Comparison of ENCODE assay signal across 12 cellular contexts in genomic region chr4:176309046-176309445, GRCh38. TPM values are rescaled to one million over a fixed set of nuclear protein-coding genes. Genes with fewer than 3 reads are reported as not detected.
A peak's percentile ranks its signal among the peaks of the same experiment; 100 is the strongest.
DNase-seq lines count a peak whose midpoint lies in the region; ATAC-seq, FAIRE-seq and TF ChIP-seq lines count a peak whose summit lies in the region.
"Had no signal": no experiment of that assay in that cellular context is flagged by ENCODE, and none has a peak within 500 bp of the region (broad histone marks: within the 10 kb centered on the region; RNA-seq: fewer than 3 reads in every experiment).

No MANE protein-coding gene starts in this region.

- no peak for TF ChIP-seq CTCF in GM13976 (IDR thresholded peaks at IDR 0.05; ENCODE audit: borderline replicate concordance, control extremely low read depth, extremely low read depth, insufficient read depth, missing control alignments)
- TF ChIP-seq CTCF in GM23338 (conservative IDR thresholded peaks at IDR 0.05; ENCODE audit: low read depth in 2 of 2), result no peak

- DNase-seq in GM13976 (ENCODE audit: low spot score) (peak; percentile 50), GM23338 (ENCODE audit: low spot score) (no peak), RCC 7860 (ENCODE audit: low spot score) (no peak), DMS114 treated with DMSO at 0.1 percent for 48 hours (lab: John Stamatoyannopoulos, UW; ENCODE audit: unreplicated experiment) (no peak)
- no peak for DNase-seq in stimulated activated CD4-positive, alpha-beta T cell treated with anti-CD3 and anti-CD28 coated beads, Interleukin-15, amount 100 ng/mL, for 24 hours
- DNase-seq: central memory CD4-positive, alpha-beta T cell; Kasumi-1; T-helper 1 cell had no signal

- no peaks in the 10 kb centered on the region for H3K79me2 ChIP-seq in GM23338 (replicated peaks; ENCODE audit: insufficient read depth)

- peak; percentile 98 for ATAC-seq in GM19328 (IDR thresholded peaks at IDR 0.05; ENCODE audit: unreplicated experiment)
- peak; percentile 99 for ATAC-seq in HG02798 (IDR thresholded peaks at IDR 0.05; ENCODE audit: poor library complexity, unreplicated experiment)
- peak; percentile 99 for ATAC-seq in HG03521 (IDR thresholded peaks at IDR 0.05; ENCODE audit: unreplicated experiment)
- no peak for ATAC-seq in GM23338

- H3K4me1 ChIP-seq in GM23338 (ENCODE audit: insufficient read depth), result no peaks in the 10 kb centered on the region

- no peak overlapping the region for H3K27ac ChIP-seq in GM23338 (ENCODE audit: low read depth)
- H3K27ac ChIP-seq: C4-2B had no signal

- H3K4me2 ChIP-seq in GM23338, result no peak overlapping the region

- H4K20me1 ChIP-seq in GM23338 (replicated peaks; ENCODE audit: insufficient read depth), result no peaks in the 10 kb centered on the region; the same call in 1 of the 2 replicates

- peaks cover 6% of the 10 kb centered on the region; the same call in 1 of the 3 replicates for H3K4me1 Mint-ChIP-seq in GM23338

- H3K27me3 ChIP-seq in GM23338 (ENCODE audit: insufficient read depth), result peaks cover 39% of the 10 kb centered on the region

- H3K36me3 ChIP-seq in GM23338 (ENCODE audit: insufficient read depth), result no peaks in the 10 kb centered on the region

- H3K4me3 ChIP-seq in GM23338, result no peak overlapping the region

- in situ Hi-C loops in GM13976 (cut with MboI; ENCODE audit: low sequenced_read_pairs, unreplicated experiment), result no loop called here

- H3K27ac Mint-ChIP-seq in GM23338, result no peak overlapping the region

- H3K36me3 Mint-ChIP-seq in GM23338 (ENCODE audit: low read depth), result no peaks in the 10 kb centered on the region

- H3K27me3 Mint-ChIP-seq in GM23338 (ENCODE audit: insufficient read depth, low read depth, poor library complexity), result peaks cover 14% of the 10 kb centered on the region

- H2AFZ ChIP-seq in GM23338, result no peak overlapping the region

- no peaks in the 10 kb centered on the region for H3K9me3 Mint-ChIP-seq in GM23338

- no peak for FAIRE-seq in RCC 7860 (lab: Jason Lieb, UNC)

- H3K9me2 ChIP-seq in GM23338 (ENCODE audit: insufficient read depth), result no peaks in the 10 kb centered on the region

- H3F3A ChIP-seq in GM23338 (replicated peaks; ENCODE audit: low read depth), result no peaks in the 10 kb centered on the region

- H3K4me3 Mint-ChIP-seq in GM23338, result no peak overlapping the region

TF ChIP-seq in GM23338, 12 proteins besides CTCF, POLR2A, EP300 and RAD21:
- TF ChIP-seq ZNF462 (CRISPR knock-in tag; IDR thresholded peaks at IDR 0.05), result no peak
- no peak for TF ChIP-seq POLR2AphosphoS5 (IDR thresholded peaks at IDR 0.05; ENCODE audit: low read depth)

RNA-seq across cellular contexts. Expression of gene SPCS3, which starts 10.7 kb away (rescaled TPM):
- total RNA-seq in GM23338 (2014; rRNA removed; shearing (Covaris generic)), result 79.9 and 90.3 TPM in 2 replicates
- polyA plus RNA-seq in GM23338 (2016; fragmentation: Nextera tagmentation; extraction: Ambion mirVana), result 62.5 and 67.7 TPM in 2 replicates

RNA-seq across cellular contexts. Expression of gene ASB5, which starts 40.0 kb away (rescaled TPM):
- total RNA-seq in GM23338 (2014; rRNA removed; shearing (Covaris generic)), result not detected in 2 replicates
- polyA plus RNA-seq in GM23338 (2016; fragmentation: Nextera tagmentation; extraction: Ambion mirVana), result not detected in 2 replicates
